In genomic region chr2:41024806-41025205, GRCh38 we compare ENCODE assay signal across 18 cellular contexts.
"Had no signal": no experiment of that assay in that cellular context is flagged by ENCODE, and none has a peak within 500 bp of the region (broad histone marks: within the 10 kb centered on the region; RNA-seq: fewer than 3 reads in every experiment).

No MANE protein-coding gene starts in this region.

- H3K4me1 Mint-ChIP-seq: activated naive CD4-positive, alpha-beta T cell treated with anti-CD3 and anti-CD28 coated beads, Interleukin-2, amount 10 ng/mL, durations not matched to agents 7 days and 5 days; endodermal cell; naive B cell had no signal

- H3K27me3 Mint-ChIP-seq: activated naive CD4-positive, alpha-beta T cell treated with anti-CD3 and anti-CD28 coated beads, Interleukin-2, amount 10 ng/mL, durations not matched to agents 7 days and 5 days; naive B cell had no signal

- H3K4me3 Mint-ChIP-seq: activated naive CD4-positive, alpha-beta T cell treated with anti-CD3 and anti-CD28 coated beads, Interleukin-2, amount 10 ng/mL, durations not matched to agents 7 days and 5 days; endodermal cell; naive B cell had no signal

- DNase-seq: activated CD4-positive, alpha-beta T cell treated with anti-CD3 and anti-CD28 coated beads for 1 hour; activated CD4-positive, alpha-beta T cell treated with anti-CD3 and anti-CD28 coated beads, Interleukin-2, amount 50 U/mL, for 4 hours; activated naive CD4-positive, alpha-beta T cell treated with anti-CD3 and anti-CD28 coated beads, Interleukin-2, amount 10 ng/mL, durations not matched to agents 7 days and 5 days; endodermal cell; gastrocnemius medialis; left cardiac atrium; lower lobe of right lung; naive B cell; stimulated activated CD4-positive, alpha-beta T cell treated with anti-CD3 and anti-CD28 coated beads, Interleukin-15, amount 100 ng/mL, for 24 hours; stimulated activated CD4-positive, alpha-beta T cell treated with anti-CD3 and anti-CD28 coated beads, Interleukin-4, amount 100 ng/mL, for 24 hours; stimulated activated naive CD4-positive, alpha-beta T cell; tibial artery had no signal

- H3K36me3 Mint-ChIP-seq: activated naive CD4-positive, alpha-beta T cell treated with anti-CD3 and anti-CD28 coated beads, Interleukin-2, amount 10 ng/mL, durations not matched to agents 7 days and 5 days; naive B cell had no signal

- ATAC-seq: gastrocnemius medialis, left cardiac atrium, lower lobe of right lung had no signal

- H3K4me1 ChIP-seq: ascending aorta, gastrocnemius medialis, lower lobe of right lung, right atrium auricular region, tibial artery had no signal

- H3K4me3 ChIP-seq: ascending aorta, dorsolateral prefrontal cortex, gastrocnemius medialis, lower lobe of right lung, right atrium auricular region, skin epidermis, tibial artery had no signal

- H3K36me3 ChIP-seq: ascending aorta, gastrocnemius medialis, lower lobe of right lung, neutrophil, right atrium auricular region, tibial artery had no signal

- H3K9me3 Mint-ChIP-seq: activated naive CD4-positive, alpha-beta T cell treated with anti-CD3 and anti-CD28 coated beads, Interleukin-2, amount 10 ng/mL, durations not matched to agents 7 days and 5 days; activated T-helper 2 cell treated with anti-CD3 and anti-CD28 coated beads, Interferon-gamma antibody, Interleukin-2, Interleukin-4, amounts not matched to agents 10 μg/mL and 5 μg/mL and 100 μg/mL, durations not matched to agents 14 hours and 24 hours and 36 hours; endodermal cell; naive B cell had no signal

- H3K27me3 ChIP-seq: ascending aorta, dorsolateral prefrontal cortex, gastrocnemius medialis, neutrophil, right atrium auricular region, tibial artery had no signal

- H3K27ac Mint-ChIP-seq: activated naive CD4-positive, alpha-beta T cell treated with anti-CD3 and anti-CD28 coated beads, Interleukin-2, amount 10 ng/mL, durations not matched to agents 7 days and 5 days; activated T-helper 2 cell treated with anti-CD3 and anti-CD28 coated beads, Interferon-gamma antibody, Interleukin-2, Interleukin-4, amounts not matched to agents 10 μg/mL and 5 μg/mL and 100 μg/mL, durations not matched to agents 14 hours and 24 hours and 36 hours; endodermal cell; naive B cell had no signal

- H3K27ac ChIP-seq: ascending aorta, dorsolateral prefrontal cortex, gastrocnemius medialis, lower lobe of right lung, neutrophil, right atrium auricular region, skin epidermis, tibial artery had no signal

- H3K9me3 ChIP-seq: ascending aorta, gastrocnemius medialis, lower lobe of right lung, neutrophil, right atrium auricular region, tibial artery had no signal
